Comparison of ENCODE assay signal across 1 cellular context in the genomic region with DNA sequence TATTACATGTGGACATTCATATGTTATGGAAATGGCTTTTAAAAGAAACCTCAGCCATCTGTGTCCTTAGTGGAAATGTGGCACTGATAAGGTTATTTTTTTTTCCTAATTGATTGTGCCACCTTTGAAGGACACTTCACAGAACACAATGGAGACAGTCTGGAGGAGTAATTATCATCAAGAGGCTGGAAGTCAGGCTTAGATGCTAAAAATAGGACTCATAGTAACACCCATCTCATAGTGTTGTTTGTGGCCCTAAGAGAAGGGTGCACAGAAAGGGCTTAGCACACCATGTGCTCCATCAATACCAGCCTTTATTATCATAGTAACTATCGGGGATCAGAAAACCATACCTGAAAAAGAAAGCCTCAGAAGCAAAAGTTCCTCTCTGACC.
TF ChIP-seq lines count a peak whose summit lies in the region.

No MANE protein-coding gene starts in this region.

TF ChIP-seq in K562, 482 proteins besides CTCF, POLR2A, EP300 and RAD21:
- TF ChIP-seq FOXM1 (IDR thresholded peaks at IDR 0.05; ENCODE audit: low read depth) (no peak), FOXM1 (CRISPR knock-in tag; IDR thresholded peaks at IDR 0.05; ENCODE audit: low read depth) (no peak), ERF (CRISPR knock-in tag; IDR thresholded peaks at IDR 0.05) (no peak), KAT8 (IDR thresholded peaks at IDR 0.05; ENCODE audit: low read depth) (no peak), NCOA6 (IDR thresholded peaks at IDR 0.05) (no peak), SIX5 (IDR thresholded peaks at IDR 0.05; ENCODE audit: borderline replicate concordance in 1 of 2, insufficient read depth in 1 of 2, low read depth in 1 of 2, low read length in 2 of 2) (no peak), ZKSCAN1 (IDR thresholded peaks at IDR 0.05; ENCODE audit: low read depth, low read length) (no peak), CBFA2T3 (IDR thresholded peaks at IDR 0.05) (peak; percentile 24; the same call in 1 of the 2 replicates)
- TF ChIP-seq, protein P1, sequence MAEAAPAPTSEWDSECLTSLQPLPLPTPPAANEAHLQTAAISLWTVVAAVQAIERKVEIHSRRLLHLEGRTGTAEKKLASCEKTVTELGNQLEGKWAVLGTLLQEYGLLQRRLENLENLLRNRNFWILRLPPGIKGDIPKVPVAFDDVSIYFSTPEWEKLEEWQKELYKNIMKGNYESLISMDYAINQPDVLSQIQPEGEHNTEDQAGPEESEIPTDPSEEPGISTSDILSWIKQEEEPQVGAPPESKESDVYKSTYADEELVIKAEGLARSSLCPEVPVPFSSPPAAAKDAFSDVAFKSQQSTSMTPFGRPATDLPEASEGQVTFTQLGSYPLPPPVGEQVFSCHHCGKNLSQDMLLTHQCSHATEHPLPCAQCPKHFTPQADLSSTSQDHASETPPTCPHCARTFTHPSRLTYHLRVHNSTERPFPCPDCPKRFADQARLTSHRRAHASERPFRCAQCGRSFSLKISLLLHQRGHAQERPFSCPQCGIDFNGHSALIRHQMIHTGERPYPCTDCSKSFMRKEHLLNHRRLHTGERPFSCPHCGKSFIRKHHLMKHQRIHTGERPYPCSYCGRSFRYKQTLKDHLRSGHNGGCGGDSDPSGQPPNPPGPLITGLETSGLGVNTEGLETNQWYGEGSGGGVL (CRISPR knock-in tag; IDR thresholded peaks at IDR 0.05): no peak
